14 cellular contexts compared by ENCODE assay signal in genomic region chr9:121634329-121634784, GRCh38.
DNase-seq lines count a peak whose midpoint lies in the region; ATAC-seq and TF ChIP-seq lines count a peak whose summit lies in the region.
"Had no signal": no experiment of that assay in that cellular context is flagged by ENCODE, and none has a peak within 500 bp of the region (broad histone marks: within the 10 kb centered on the region; RNA-seq: fewer than 3 reads in every experiment).

No MANE protein-coding gene starts in this region.

- peaks cover 2% of the 10 kb centered on the region for H3K9me3 Mint-ChIP-seq in memory B cell
- H3K9me3 Mint-ChIP-seq: CD4-positive, alpha-beta memory T cell had no signal

- DNase-seq in CD1c-positive myeloid dendritic cell (ENCODE audit: extremely low spot score) (peak; percentile 57), RWPE1 (ENCODE audit: low spot score) (no peak), memory B cell (ENCODE audit: low spot score in 2 of 2) (no peak), iPS-NIHi7 (ENCODE audit: extremely low spot score) (no peak)
- DNase-seq: CD4-positive, alpha-beta memory T cell; GF-D8; NCI-H2081; T-helper 9 cell had no signal

- CTCF ChIA-PET in RWPE1 (lab: Yijun Ruan, JAX) = interaction anchor here (0.6 to 0.8 kb wide), 2 partner anchors 9 to 371 kb away, joined by 3 to 4 read pairs; no protein-coding TSS in a partner anchor

- POLR2A ChIA-PET in RWPE1 (lab: Yijun Ruan, JAX; ENCODE audit: low non-redundant PET) = no interaction called here

- no peak overlapping the region for H3K27ac Mint-ChIP-seq in memory B cell
- H3K27ac Mint-ChIP-seq: CD4-positive, alpha-beta memory T cell had no signal

- H3K4me3 Mint-ChIP-seq in memory B cell = no peak overlapping the region
- H3K4me3 Mint-ChIP-seq: CD4-positive, alpha-beta memory T cell had no signal

- H3K4me1 Mint-ChIP-seq in memory B cell = peaks cover 7% of the 10 kb centered on the region

- peak overlapping the region; percentile 94 for H3K27ac ChIP-seq in RWPE1
- H3K27ac ChIP-seq: ascending aorta, parathyroid adenoma had no signal

- H3K27me3 Mint-ChIP-seq in memory B cell = peaks cover 11% of the 10 kb centered on the region

- ATAC-seq in GM19351 (IDR thresholded peaks at IDR 0.05; ENCODE audit: unreplicated experiment) = peak; percentile 78
- ATAC-seq in memory B cell (ENCODE audit: low read depth) = peak; percentile 34
- ATAC-seq in HG03095 (IDR thresholded peaks at IDR 0.05; ENCODE audit: unreplicated experiment) = no peak
- no peak for ATAC-seq in HG03469 (IDR thresholded peaks at IDR 0.05; ENCODE audit: unreplicated experiment)
- no peak for ATAC-seq in GM21447 (IDR thresholded peaks at IDR 0.05; ENCODE audit: unreplicated experiment)

- H3K36me3 Mint-ChIP-seq in memory B cell = no peaks in the 10 kb centered on the region
- H3K36me3 Mint-ChIP-seq: CD4-positive, alpha-beta memory T cell had no signal

- no peak for TF ChIP-seq CTCF in RWPE1 (conservative IDR thresholded peaks at IDR 0.05; ENCODE audit: low read depth)

Comparison
In these comparisons a context has a peak if more than half of its experiments do, and no peak if none do; other contexts are left out.
1. ATAC-seq: peak in GM19351 (single experiment) and memory B cell (single experiment); none in HG03095 (single experiment), HG03469 (single experiment) and GM21447 (single experiment).